Comparison of ENCODE assay signal across 1 cellular context in genomic region chr17:46001390-46002310, GRCh38.
TF ChIP-seq lines count a peak whose summit lies in the region.

No MANE protein-coding gene starts in this region.

TF ChIP-seq in HepG2, 621 proteins besides CTCF, POLR2A, EP300 and RAD21 (continued from another document and continues in another):
- TF ChIP-seq ZBTB10 (CRISPR knock-in tag; IDR thresholded peaks at IDR 0.05; ENCODE audit: borderline replicate concordance) (no peak), NCOA2 (CRISPR knock-in tag; IDR thresholded peaks at IDR 0.05) (no peak), ZNF766 (CRISPR knock-in tag; IDR thresholded peaks at IDR 0.05; ENCODE audit: borderline replicate concordance) (no peak), ZNF230 (CRISPR knock-in tag; IDR thresholded peaks at IDR 0.05) (no peak; the same call in 1 of the 2 replicates), ZBTB49 (CRISPR knock-in tag; IDR thresholded peaks at IDR 0.05; ENCODE audit: borderline replicate concordance) (no peak), EEA1 (CRISPR knock-in tag; IDR thresholded peaks at IDR 0.05; ENCODE audit: borderline replicate concordance) (no peak), BCL6 (CRISPR knock-in tag; IDR thresholded peaks at IDR 0.05) (no peak), ZSCAN20 (CRISPR knock-in tag; IDR thresholded peaks at IDR 0.05; ENCODE audit: borderline replicate concordance) (no peak), RAD51 (IDR thresholded peaks at IDR 0.05; ENCODE audit: borderline replicate concordance) (no peak), KDM2A (CRISPR knock-in tag; IDR thresholded peaks at IDR 0.05; ENCODE audit: borderline replicate concordance, low read depth) (no peak), ZNF569 (CRISPR knock-in tag; IDR thresholded peaks at IDR 0.05; ENCODE audit: borderline replicate concordance) (no peak), PAF1 (CRISPR knock-in tag; IDR thresholded peaks at IDR 0.05) (no peak), ZNF709 (CRISPR knock-in tag; IDR thresholded peaks at IDR 0.05) (no peak), ATF2 (CRISPR knock-in tag; IDR thresholded peaks at IDR 0.05) (no peak), SOX6 (IDR thresholded peaks at IDR 0.05) (no peak), SOX6 (CRISPR knock-in tag; IDR thresholded peaks at IDR 0.05) (no peak), HNRNPH1 (optimal IDR thresholded peaks at IDR 0.05; ENCODE audit: low read depth, low read length) (no peak), CENPBD1 (CRISPR knock-in tag; IDR thresholded peaks at IDR 0.05; ENCODE audit: borderline replicate concordance, low read depth) (no peak), PHF5A (CRISPR knock-in tag; IDR thresholded peaks at IDR 0.05; ENCODE audit: low read depth, unreplicated experiment) (no peak), HNRNPL (IDR thresholded peaks at IDR 0.05; ENCODE audit: low read depth, low read length) (no peak), TEF (CRISPR knock-in tag; IDR thresholded peaks at IDR 0.05) (no peak), ZNF879 (CRISPR knock-in tag; IDR thresholded peaks at IDR 0.05) (no peak), TOE1 (CRISPR knock-in tag; IDR thresholded peaks at IDR 0.05) (no peak), ZNF678 (CRISPR knock-in tag; IDR thresholded peaks at IDR 0.05) (no peak), TAF1 (CRISPR knock-in tag; IDR thresholded peaks at IDR 0.05) (no peak), MEIS2 (CRISPR knock-in tag; IDR thresholded peaks at IDR 0.05) (no peak), FIP1L1 (IDR thresholded peaks at IDR 0.05; ENCODE audit: borderline replicate concordance, insufficient read depth, low read depth, low read length) (no peak), ZFP36L1 (CRISPR knock-in tag; IDR thresholded peaks at IDR 0.05) (no peak), ZNF761 (CRISPR knock-in tag; conservative IDR thresholded peaks at IDR 0.05) (no peak), ZNF792 (CRISPR knock-in tag; IDR thresholded peaks at IDR 0.05) (no peak), ZNF674 (CRISPR knock-in tag; IDR thresholded peaks at IDR 0.05; ENCODE audit: low read depth) (no peak), ZBTB7B (CRISPR knock-in tag; IDR thresholded peaks at IDR 0.05) (no peak), SKI (IDR thresholded peaks at IDR 0.05; ENCODE audit: partially characterized antibody) (no peak), ZNF839 (CRISPR knock-in tag; IDR thresholded peaks at IDR 0.05; ENCODE audit: borderline replicate concordance) (no peak), ZNF556 (CRISPR knock-in tag; IDR thresholded peaks at IDR 0.05; ENCODE audit: borderline replicate concordance) (0 out of 2 replicates have a peak, but pooled peaks have one; percentile 28), ZNF235 (CRISPR knock-in tag; IDR thresholded peaks at IDR 0.05; ENCODE audit: borderline replicate concordance) (no peak), ZMYM3 (CRISPR knock-in tag; IDR thresholded peaks at IDR 0.05) (0 out of 2 replicates have a peak, but pooled peaks have one; percentile 10), IRF1 (CRISPR knock-in tag; IDR thresholded peaks at IDR 0.05; ENCODE audit: low read depth) (no peak), ZNF747 (CRISPR knock-in tag; IDR thresholded peaks at IDR 0.05; ENCODE audit: borderline replicate concordance) (no peak), RELA (CRISPR knock-in tag; IDR thresholded peaks at IDR 0.05) (no peak), ZNF816 (CRISPR knock-in tag; IDR thresholded peaks at IDR 0.05; ENCODE audit: borderline replicate concordance) (no peak), ZXDC (CRISPR knock-in tag; IDR thresholded peaks at IDR 0.05) (no peak), ZNF33B (CRISPR knock-in tag; IDR thresholded peaks at IDR 0.05) (no peak), SCMH1 (CRISPR knock-in tag; IDR thresholded peaks at IDR 0.05; ENCODE audit: borderline replicate concordance) (no peak), ZNF605 (CRISPR knock-in tag; IDR thresholded peaks at IDR 0.05) (no peak), FOXA1 (IDR thresholded peaks at IDR 0.05) (no peak), FOXA1 (CRISPR knock-in tag; IDR thresholded peaks at IDR 0.05) (no peak), LCORL (IDR thresholded peaks at IDR 0.05) (no peak), LCORL (CRISPR knock-in tag; IDR thresholded peaks at IDR 0.05) (no peak), BRF2 (CRISPR knock-in tag; IDR thresholded peaks at IDR 0.05) (no peak), ONECUT2 (CRISPR knock-in tag; IDR thresholded peaks at IDR 0.05) (no peak), ZSCAN31 (CRISPR knock-in tag; IDR thresholded peaks at IDR 0.05; ENCODE audit: low read depth) (no peak), CEBPB (IDR thresholded peaks at IDR 0.05; ENCODE audit: borderline replicate concordance, low read depth, low read length) (no peak), ZZZ3 (CRISPR knock-in tag; IDR thresholded peaks at IDR 0.05; ENCODE audit: borderline replicate concordance) (no peak), ZBTB25 (CRISPR knock-in tag; IDR thresholded peaks at IDR 0.05) (no peak), MAF1 (CRISPR knock-in tag; IDR thresholded peaks at IDR 0.05; ENCODE audit: borderline replicate concordance) (no peak), ZNF691 (CRISPR knock-in tag; IDR thresholded peaks at IDR 0.05; ENCODE audit: borderline replicate concordance, low read depth) (no peak; the same call in 1 of the 2 replicates), CBFB (CRISPR knock-in tag; IDR thresholded peaks at IDR 0.05) (no peak; the same call in none of the 2 replicates), ZNF256 (CRISPR knock-in tag; conservative IDR thresholded peaks at IDR 0.05) (no peak), DNMT1 (CRISPR knock-in tag; IDR thresholded peaks at IDR 0.05) (peak; percentile 47; the same call in 1 of the 2 replicates), ZSCAN12 (CRISPR knock-in tag; IDR thresholded peaks at IDR 0.05) (no peak), ZNF337 (CRISPR knock-in tag; IDR thresholded peaks at IDR 0.05; ENCODE audit: borderline replicate concordance, low read depth) (no peak), PLRG1 (conservative IDR thresholded peaks at IDR 0.05) (no peak), ZNF83 (CRISPR knock-in tag; IDR thresholded peaks at IDR 0.05; ENCODE audit: borderline replicate concordance) (no peak), ZNF446 (CRISPR knock-in tag; IDR thresholded peaks at IDR 0.05) (no peak), AGO1 (IDR thresholded peaks at IDR 0.05; ENCODE audit: low read depth, low read length, poor library complexity, severe bottlenecking) (no peak), DMAP1 (CRISPR knock-in tag; IDR thresholded peaks at IDR 0.05) (no peak), NFRKB (IDR thresholded peaks at IDR 0.05) (no peak), ZNF451 (CRISPR knock-in tag; IDR thresholded peaks at IDR 0.05) (0 out of 2 replicates have a peak, but pooled peaks have one; percentile 53)
